ENCODE assay signal across 12 cellular contexts in the genomic region with DNA sequence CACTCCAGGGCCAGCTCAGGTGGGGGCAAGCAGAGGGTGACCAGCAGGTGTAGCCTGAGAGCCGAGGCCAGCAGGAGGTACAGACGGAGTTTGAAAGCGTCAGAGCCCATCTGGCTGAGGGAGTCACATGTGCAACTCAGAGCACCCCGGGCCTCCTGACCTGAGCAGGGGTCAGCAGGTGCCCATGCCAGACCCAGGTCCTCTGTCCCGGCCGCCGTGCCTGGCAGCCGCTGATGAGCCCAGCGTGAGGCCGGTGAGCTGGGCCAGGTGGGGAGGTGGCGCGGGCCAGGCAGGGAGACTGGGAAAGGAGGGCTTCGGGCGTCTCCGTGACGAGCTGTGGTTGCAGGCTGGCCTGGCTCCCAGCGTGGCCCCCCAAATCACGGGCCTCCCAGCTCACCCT.
A peak's percentile ranks its signal among the peaks of the same experiment; 100 is the strongest.
DNase-seq lines count a peak whose midpoint lies in the region; ATAC-seq and TF ChIP-seq lines count a peak whose summit lies in the region.
"Had no signal": no experiment of that assay in that cellular context is flagged by ENCODE, and none has a peak within 500 bp of the region (broad histone marks: within the 10 kb centered on the region; RNA-seq: fewer than 3 reads in every experiment).

No MANE protein-coding gene starts in this region.

- no peaks in the 10 kb centered on the region for H4K20me1 ChIP-seq in GM23338 (replicated peaks; ENCODE audit: insufficient read depth)

- 0 out of 2 replicates have a peak, but pooled peaks cover 4% of the 10 kb centered on the region for H3F3A ChIP-seq in GM23338 (replicated peaks; ENCODE audit: low read depth)

- no peak overlapping the region; the same call in 2 of the 3 replicates for H3K4me3 Mint-ChIP-seq in GM23338
- H3K4me3 Mint-ChIP-seq in glutamatergic neuron (ENCODE audit: unreplicated experiment), result no peak overlapping the region

- H3K27me3 ChIP-seq in GM23338 (ENCODE audit: insufficient read depth) (no peaks in the 10 kb centered on the region), Panc1 (ENCODE audit: control insufficient read depth, insufficient read depth, low read length) (no peaks in the 10 kb centered on the region), psoas muscle (ENCODE audit: insufficient read depth in 3 of 3, low read length in 2 of 3) (no peaks in the 10 kb centered on the region)

- POLR2A ChIA-PET in Panc1 (lab: Charles Lee), result no interaction called here

- H3K27me3 Mint-ChIP-seq in GM23338 (ENCODE audit: insufficient read depth, low read depth, poor library complexity) (peaks cover 7% of the 10 kb centered on the region), glutamatergic neuron (ENCODE audit: unreplicated experiment) (peaks cover 2% of the 10 kb centered on the region)
- H3K27me3 Mint-ChIP-seq: activated CD4-positive, alpha-beta memory T cell treated with anti-CD3 and anti-CD28 coated beads, Interleukin-2, amount 10 ng/mL, durations not matched to agents 7 days and 5 days; stimulated activated naive CD8-positive, alpha-beta T cell treated with anti-CD3 and anti-CD28 coated beads, Interleukin-15, Interleukin-2, amounts not matched to agents 100 ng/mL and 50 ng/mL, for 24 hours had no signal

- DNase-seq in GM23338 (ENCODE audit: low spot score), result no peak
- no peak for DNase-seq in Panc1 (ENCODE audit: low read depth, low spot score)
- no peak for DNase-seq in glutamatergic neuron
- no peak for DNase-seq in psoas muscle
- DNase-seq in HUDEP-2 (lab: John Stamatoyannopoulos, UW; ENCODE audit: unreplicated experiment in 76 of 76), result no peak
- DNase-seq in NCI-H510A (lab: John Stamatoyannopoulos, UW), result no peak
- no peak for DNase-seq in superior temporal gyrus (ENCODE audit: extremely low spot score)
- DNase-seq in ACHN, result no peak
- DNase-seq: NCI-H1436 treated with DMSO at 0.1 percent for 48 hours; NK-92 treated with Interleukin-12 subunit alpha and Interleukin-12 subunit beta, amount 100 ng/mL, for 24 hours had no signal

- H3K27ac ChIP-seq in GM23338 (ENCODE audit: low read depth) (no peak overlapping the region; the same call in 1 of the 2 replicates), Panc1 (ENCODE audit: low read length) (peak overlapping the region; percentile 75), psoas muscle (peak overlapping the region; percentile 42)

- WGBS in psoas muscle, 3 donors, result 23 to 28% (median 27%) methylated on average over 17 to 18 of the region's 18 CpGs

- intact Hi-C loops in Panc1 (cut with micrococcal nuclease; ENCODE audit: unreplicated experiment), result no loop called here
- intact Hi-C loops in psoas muscle (cut with DNase I), result loop anchor here in 1 of 2 donors (5.0 to 10.0 kb wide), 2 partner anchors 41 to 134 kb away; a partner anchor contains a TSS

- H3K4me3 ChIP-seq in GM23338 (no peak overlapping the region), Panc1 (ENCODE audit: low read depth in 2 of 2, low read length in 2 of 2) (no peak overlapping the region), psoas muscle (peak overlapping the region; percentile 58)

- H3K27ac Mint-ChIP-seq in GM23338 (no peak overlapping the region), glutamatergic neuron (ENCODE audit: unreplicated experiment) (peak overlapping the region; percentile 6)
- H3K27ac Mint-ChIP-seq: activated CD4-positive, alpha-beta memory T cell treated with anti-CD3 and anti-CD28 coated beads, Interleukin-2, amount 10 ng/mL, durations not matched to agents 7 days and 5 days had no signal

- TF ChIP-seq CTCF in GM23338 (conservative IDR thresholded peaks at IDR 0.05; ENCODE audit: low read depth in 2 of 2) (no peak), Panc1 (IDR thresholded peaks at IDR 0.05) (no peak), glutamatergic neuron (IDR thresholded peaks at IDR 0.05; ENCODE audit: partially characterized antibody, unreplicated experiment) (no peak), psoas muscle (IDR thresholded peaks at IDR 0.05) (no peak)

- no peak overlapping the region for H3K4me2 ChIP-seq in GM23338

- H3K79me2 ChIP-seq in GM23338 (replicated peaks; ENCODE audit: insufficient read depth), result no peaks in the 10 kb centered on the region

- H3K36me3 ChIP-seq in GM23338 (ENCODE audit: insufficient read depth) (no peaks in the 10 kb centered on the region), Panc1 (ENCODE audit: control insufficient read depth, insufficient read depth, low read length) (no peaks in the 10 kb centered on the region), psoas muscle (ENCODE audit: insufficient read depth in 1 of 2, low read depth in 1 of 2) (no peaks in the 10 kb centered on the region)

- no peaks in the 10 kb centered on the region for H3K9me3 ChIP-seq in Panc1 (ENCODE audit: control insufficient read depth, insufficient read depth, low read depth, low read length)
- H3K9me3 ChIP-seq in psoas muscle, result no peaks in the 10 kb centered on the region

- H3K4me1 ChIP-seq in GM23338 (ENCODE audit: insufficient read depth) (peaks cover 9% of the 10 kb centered on the region), Panc1 (ENCODE audit: control insufficient read depth, insufficient read depth, low read length) (peaks cover 18% of the 10 kb centered on the region), psoas muscle (peaks cover 18% of the 10 kb centered on the region)

- H3K4me1 Mint-ChIP-seq in GM23338 (peaks cover 31% of the 10 kb centered on the region), glutamatergic neuron (ENCODE audit: low read depth, unreplicated experiment) (peaks cover 8% of the 10 kb centered on the region)

- H2AFZ ChIP-seq in GM23338, result no peak overlapping the region

- H3K9me3 Mint-ChIP-seq in GM23338, result no peaks in the 10 kb centered on the region
- H3K9me3 Mint-ChIP-seq in glutamatergic neuron (ENCODE audit: unreplicated experiment), result peaks cover 6% of the 10 kb centered on the region
- H3K9me3 Mint-ChIP-seq: activated CD4-positive, alpha-beta memory T cell treated with anti-CD3 and anti-CD28 coated beads, Interleukin-2, amount 10 ng/mL, durations not matched to agents 7 days and 5 days; stimulated activated naive CD8-positive, alpha-beta T cell treated with anti-CD3 and anti-CD28 coated beads, Interleukin-15, Interleukin-2, amounts not matched to agents 100 ng/mL and 50 ng/mL, for 24 hours had no signal

- no peaks in the 10 kb centered on the region for H3K36me3 Mint-ChIP-seq in GM23338 (ENCODE audit: low read depth)
- H3K36me3 Mint-ChIP-seq in glutamatergic neuron (ENCODE audit: unreplicated experiment), result no peaks in the 10 kb centered on the region

- CTCF ChIA-PET in Panc1 (lab: Charles Lee), result interaction anchor here (0.7 kb wide), 1 partner anchor 69 kb away, joined by 5 read pairs; no protein-coding TSS in a partner anchor

- ATAC-seq in GM23338, result peak; percentile 9
- no peak for ATAC-seq in Panc1
- peak; percentile 29 to 66 (median 59) for ATAC-seq in psoas muscle

- BruUV-seq in Panc1 (replicated peaks; lab: Mats Ljungman, UMichigan), result no TSS peak

- in situ Hi-C loops in Panc1 (cut with HindIII; ENCODE audit: low pct_unique_long_range_greater_than_20kb, low sequenced_read_pairs), result no loop called here
- in situ Hi-C loops in ACHN (cut with HindIII; ENCODE audit: low pct_ligation_motif_present, low pct_unique_long_range_greater_than_20kb, low sequenced_read_pairs), result no loop called here

- no peaks in the 10 kb centered on the region for H3K9me2 ChIP-seq in GM23338 (ENCODE audit: insufficient read depth)

TF ChIP-seq in GM23338, 12 proteins besides CTCF, POLR2A, EP300 and RAD21 (continues in another document):
- TF ChIP-seq, protein P1, sequence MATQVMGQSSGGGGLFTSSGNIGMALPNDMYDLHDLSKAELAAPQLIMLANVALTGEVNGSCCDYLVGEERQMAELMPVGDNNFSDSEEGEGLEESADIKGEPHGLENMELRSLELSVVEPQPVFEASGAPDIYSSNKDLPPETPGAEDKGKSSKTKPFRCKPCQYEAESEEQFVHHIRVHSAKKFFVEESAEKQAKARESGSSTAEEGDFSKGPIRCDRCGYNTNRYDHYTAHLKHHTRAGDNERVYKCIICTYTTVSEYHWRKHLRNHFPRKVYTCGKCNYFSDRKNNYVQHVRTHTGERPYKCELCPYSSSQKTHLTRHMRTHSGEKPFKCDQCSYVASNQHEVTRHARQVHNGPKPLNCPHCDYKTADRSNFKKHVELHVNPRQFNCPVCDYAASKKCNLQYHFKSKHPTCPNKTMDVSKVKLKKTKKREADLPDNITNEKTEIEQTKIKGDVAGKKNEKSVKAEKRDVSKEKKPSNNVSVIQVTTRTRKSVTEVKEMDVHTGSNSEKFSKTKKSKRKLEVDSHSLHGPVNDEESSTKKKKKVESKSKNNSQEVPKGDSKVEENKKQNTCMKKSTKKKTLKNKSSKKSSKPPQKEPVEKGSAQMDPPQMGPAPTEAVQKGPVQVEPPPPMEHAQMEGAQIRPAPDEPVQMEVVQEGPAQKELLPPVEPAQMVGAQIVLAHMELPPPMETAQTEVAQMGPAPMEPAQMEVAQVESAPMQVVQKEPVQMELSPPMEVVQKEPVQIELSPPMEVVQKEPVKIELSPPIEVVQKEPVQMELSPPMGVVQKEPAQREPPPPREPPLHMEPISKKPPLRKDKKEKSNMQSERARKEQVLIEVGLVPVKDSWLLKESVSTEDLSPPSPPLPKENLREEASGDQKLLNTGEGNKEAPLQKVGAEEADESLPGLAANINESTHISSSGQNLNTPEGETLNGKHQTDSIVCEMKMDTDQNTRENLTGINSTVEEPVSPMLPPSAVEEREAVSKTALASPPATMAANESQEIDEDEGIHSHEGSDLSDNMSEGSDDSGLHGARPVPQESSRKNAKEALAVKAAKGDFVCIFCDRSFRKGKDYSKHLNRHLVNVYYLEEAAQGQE (IDR thresholded peaks at IDR 0.05; ENCODE audit: unreplicated experiment), result no peak
- TF ChIP-seq, protein P2, sequence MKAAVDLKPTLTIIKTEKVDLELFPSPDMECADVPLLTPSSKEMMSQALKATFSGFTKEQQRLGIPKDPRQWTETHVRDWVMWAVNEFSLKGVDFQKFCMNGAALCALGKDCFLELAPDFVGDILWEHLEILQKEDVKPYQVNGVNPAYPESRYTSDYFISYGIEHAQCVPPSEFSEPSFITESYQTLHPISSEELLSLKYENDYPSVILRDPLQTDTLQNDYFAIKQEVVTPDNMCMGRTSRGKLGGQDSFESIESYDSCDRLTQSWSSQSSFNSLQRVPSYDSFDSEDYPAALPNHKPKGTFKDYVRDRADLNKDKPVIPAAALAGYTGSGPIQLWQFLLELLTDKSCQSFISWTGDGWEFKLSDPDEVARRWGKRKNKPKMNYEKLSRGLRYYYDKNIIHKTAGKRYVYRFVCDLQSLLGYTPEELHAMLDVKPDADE (IDR thresholded peaks at IDR 0.05), result no peak
- no peak for TF ChIP-seq EZH2 (IDR thresholded peaks at IDR 0.05; ENCODE audit: low read depth, unreplicated experiment)
- TF ChIP-seq CREB1 (CRISPR knock-in tag; IDR thresholded peaks at IDR 0.05; ENCODE audit: low read depth), result no peak
